Comparison of ENCODE assay signal across 1 cellular context in genomic region chr1:64061430-64062104, GRCh38.
TF ChIP-seq lines count a peak whose summit lies in the region.

No MANE protein-coding gene starts in this region.

TF ChIP-seq in H1, 55 proteins besides CTCF, POLR2A, EP300 and RAD21:
- TF ChIP-seq HDAC2 (IDR thresholded peaks at IDR 0.05; ENCODE audit: borderline replicate concordance in 1 of 2, low read depth in 2 of 2, low read length in 2 of 2) (no peak), SIRT6 (IDR thresholded peaks at IDR 0.05; ENCODE audit: low read length) (no peak), MAFK (IDR thresholded peaks at IDR 0.05; ENCODE audit: low read depth, low read length) (no peak), MAX (IDR thresholded peaks at IDR 0.05) (no peak), CHD1 (IDR thresholded peaks at IDR 0.05; ENCODE audit: low read depth, low read length) (no peak), ASH2L (IDR thresholded peaks at IDR 0.05; ENCODE audit: low read length) (no peak), CHD2 (IDR thresholded peaks at IDR 0.05; ENCODE audit: low read length) (no peak)
